ENCODE assay signal across 8 cellular contexts in genomic region chr1:156571261-156571958, GRCh38. TPM values are rescaled to one million over a fixed set of nuclear protein-coding genes. Genes with fewer than 3 reads are reported as not detected.
DNase-seq lines count a peak whose midpoint lies in the region; ATAC-seq and TF ChIP-seq lines count a peak whose summit lies in the region.

No MANE protein-coding gene starts in this region.

- TF ChIP-seq CTCF in RWPE1 (conservative IDR thresholded peaks at IDR 0.05; ENCODE audit: low read depth) (no peak), fibroblast of the aortic adventitia (IDR thresholded peaks at IDR 0.05; ENCODE audit: insufficient read depth, low read length) (no peak), stomach (IDR thresholded peaks at IDR 0.05) (no peak), GM13977 (IDR thresholded peaks at IDR 0.05; ENCODE audit: extremely low read depth, insufficient read depth, missing control alignments) (no peak), dorsolateral prefrontal cortex (IDR thresholded peaks at IDR 0.05 in 54 of 56, conservative IDR thresholded peaks at IDR 0.05 in 2 of 56; ENCODE audit: low read depth in 1 of 56, partially characterized antibody in 56 of 56) (no peak)

- H3K9me3 ChIP-seq in stomach, result no peaks in the 10 kb centered on the region

- TF ChIP-seq EP300 in stomach (IDR thresholded peaks at IDR 0.05), result no peak

- H3K27ac ChIP-seq in RWPE1 (peak overlapping the region; percentile 72), stomach (peak overlapping the region; percentile 58 to 84 (median 72)), dorsolateral prefrontal cortex (no peak overlapping the region)

- H3K27me3 ChIP-seq in stomach, result peaks cover 0 to 14% (median 0%) of the 10 kb centered on the region in 3 donors
- H3K27me3 ChIP-seq in dorsolateral prefrontal cortex, result peaks cover 0 to 3% (median 0%) of the 10 kb centered on the region in 45 donors

- no peak for TF ChIP-seq POLR2A in stomach (IDR thresholded peaks at IDR 0.05)

- H3K27me3 Mint-ChIP-seq in activated T-cell treated with anti-CD3 and anti-CD28 coated beads, Interleukin-2, amount 50 U/mL, for 72 hours (ENCODE audit: low read depth), result peaks cover 31% of the 10 kb centered on the region

- CTCF ChIA-PET in RWPE1 (lab: Yijun Ruan, JAX), result interaction anchor here (0.8 kb wide), 2 partner anchors 8 to 37 kb away, joined by 3 read pairs; partner anchors contain the start of gene TTC24

- in situ Hi-C loops in GM13977 (cut with MboI; ENCODE audit: low pct_unique_long_range_greater_than_20kb, low sequenced_read_pairs, unreplicated experiment), result no loop called here

- WGBS in stomach, 5 donors, result 5 to 11% (median 10%) methylated on average over 4 of the region's 4 CpGs

- H3K36me3 Mint-ChIP-seq in activated T-cell treated with anti-CD3 and anti-CD28 coated beads, Interleukin-2, amount 50 U/mL, for 72 hours (ENCODE audit: insufficient read depth in 2 of 2), result peaks cover 2 to 4% of the 10 kb centered on the region in 2 donors

- POLR2A ChIA-PET in RWPE1 (lab: Yijun Ruan, JAX; ENCODE audit: low non-redundant PET), result interaction anchor here (0.6 kb wide), 1 partner anchor 220 kb away, joined by 4 read pairs; no protein-coding TSS in a partner anchor

- peaks cover 27% of the 10 kb centered on the region for H3K4me1 Mint-ChIP-seq in activated T-cell treated with anti-CD3 and anti-CD28 coated beads, Interleukin-2, amount 50 U/mL, for 72 hours (ENCODE audit: low read depth)

- H3K36me3 ChIP-seq in stomach, result no peaks in the 10 kb centered on the region

- intact Hi-C loops in stomach (cut with DNase I; ENCODE audit: low total_unique reads) (no loop called here), dorsolateral prefrontal cortex (cut with DNase I) (no loop called here)

- peak; percentile 34 to 49 for ATAC-seq in activated T-cell treated with anti-CD3 and anti-CD28 coated beads, Interleukin-2, amount 50 U/mL, for 72 hours (replicated peaks in 1 of 2)

- H3K4me3 Mint-ChIP-seq in activated T-cell treated with anti-CD3 and anti-CD28 coated beads, Interleukin-2, amount 50 U/mL, for 72 hours, result peak overlapping the region; percentile 92 to 96

- H3K4me1 ChIP-seq in stomach, result peaks cover 11 to 29% (median 12%) of the 10 kb centered on the region in 4 donors

- H3K9me3 Mint-ChIP-seq in activated T-cell treated with anti-CD3 and anti-CD28 coated beads, Interleukin-2, amount 50 U/mL, for 72 hours, result no peaks in the 10 kb centered on the region

- H3K27ac Mint-ChIP-seq in activated T-cell treated with anti-CD3 and anti-CD28 coated beads, Interleukin-2, amount 50 U/mL, for 72 hours, result no peak overlapping the region

- DNase-seq in activated T-cell treated with anti-CD3 and anti-CD28 coated beads, Interleukin-2, amount 50 U/mL, for 72 hours, result no peak
- no peak for DNase-seq in activated T-cell treated with anti-CD3 and anti-CD28 coated beads, Interleukin-2, amount 50 U/mL, for 1 hour
- peak; percentile 61 for DNase-seq in RWPE1 (ENCODE audit: low spot score)
- peak; percentile 86 for DNase-seq in fibroblast of the aortic adventitia (ENCODE audit: low read depth)
- no peak for DNase-seq in stomach
- no peak for DNase-seq in germinal center (ENCODE audit: low spot score)
- no peak for DNase-seq in GM13977 (ENCODE audit: low spot score)
- DNase-seq in dorsolateral prefrontal cortex, result no peak

- peak overlapping the region; percentile 79 for H3K4me3 ChIP-seq in fibroblast of the aortic adventitia (ENCODE audit: low read depth, low read length)
- H3K4me3 ChIP-seq in stomach, result peak overlapping the region in 2 of 4 donors; percentile 49
- peak overlapping the region in 3 of 59 donors; percentile 45 to 60 (median 52) for H3K4me3 ChIP-seq in dorsolateral prefrontal cortex

RNA-seq across cellular contexts. Expression of gene IQGAP3, which starts 1.0 kb away (rescaled TPM):
- total RNA-seq in activated T-cell treated with anti-CD3 and anti-CD28 coated beads, Interleukin-2, amount 50 U/mL, for 72 hours, result 10 to 100 TPM; 13.6 to 22.5 TPM
- total RNA-seq in fibroblast of the aortic adventitia (ENCODE audit: low replicate concordance) (0.41 and 28.7 TPM in 2 replicates), stomach (10 to 100 TPM in 4 of 5 donors, 1 to 10 TPM in 1; 5.2 to 22.2 (median 14.0) TPM), dorsolateral prefrontal cortex (1 to 10 TPM in 89 of 120 experiments, under 1 TPM in 31; 0.20 to 4.4 (median 1.4) TPM)
- polyA plus RNA-seq in stomach, result 1 to 10 TPM; 1.2 to 4.7 (median 1.3) TPM

RNA-seq across cellular contexts. Expression of gene TTC24, which starts 8.1 kb away (rescaled TPM):
- total RNA-seq in activated T-cell treated with anti-CD3 and anti-CD28 coated beads, Interleukin-2, amount 50 U/mL, for 72 hours, result 10 to 100 TPM; 14.7 to 17.4 TPM
- total RNA-seq in fibroblast of the aortic adventitia (ENCODE audit: low replicate concordance) (not detected in 2 replicates), stomach (under 1 TPM in 1 of 5 donors, not detected in 4; 0.55 TPM), dorsolateral prefrontal cortex (1 to 10 TPM in 24 of 120 experiments, under 1 TPM in 50, not detected in 46; 0.25 to 2.5 (median 0.77) TPM)
- polyA plus RNA-seq in stomach, result not detected

RNA-seq across cellular contexts. Expression of gene NAXE, which starts 20.2 kb away (rescaled TPM):
- total RNA-seq in activated T-cell treated with anti-CD3 and anti-CD28 coated beads, Interleukin-2, amount 50 U/mL, for 72 hours, result 10 to 100 TPM; 48.3 to 57.3 TPM
- 22.7 and 64.2 TPM in 2 replicates for total RNA-seq in fibroblast of the aortic adventitia (ENCODE audit: low replicate concordance)
- total RNA-seq in stomach, result 10 to 100 TPM; 46.1 to 81.1 (median 52.7) TPM
- polyA plus RNA-seq in stomach, result 10 to 100 TPM; 68.1 to 84.9 (median 71.7) TPM
- 100 to 1,000 TPM in 16 of 120 experiments, 10 to 100 TPM in 104; 61.2 to 124 (median 88.4) TPM for total RNA-seq in dorsolateral prefrontal cortex

RNA-seq across cellular contexts. Expression of gene GPATCH4, which starts 29.9 kb away (rescaled TPM):
- 10 to 100 TPM; 25.6 to 31.6 TPM for total RNA-seq in activated T-cell treated with anti-CD3 and anti-CD28 coated beads, Interleukin-2, amount 50 U/mL, for 72 hours
- total RNA-seq in fibroblast of the aortic adventitia (ENCODE audit: low replicate concordance) (12.2 and 18.9 TPM in 2 replicates), stomach (10 to 100 TPM in 3 of 5 donors, 1 to 10 TPM in 2; 9.0 to 15.6 (median 12.9) TPM), dorsolateral prefrontal cortex (10 to 100 TPM; 15.8 to 40.9 (median 28.2) TPM)
- polyA plus RNA-seq in stomach, result 10 to 100 TPM; 11.2 to 24.1 (median 19.9) TPM

RNA-seq across cellular contexts. Expression of gene HAPLN2, which starts 47.8 kb away (rescaled TPM):
- total RNA-seq in activated T-cell treated with anti-CD3 and anti-CD28 coated beads, Interleukin-2, amount 50 U/mL, for 72 hours, result under 1 TPM; 0.22 to 1.00 TPM
- total RNA-seq in fibroblast of the aortic adventitia (ENCODE audit: low replicate concordance) (not detected in 2 replicates), stomach (not detected), dorsolateral prefrontal cortex (100 to 1,000 TPM in 85 of 120 experiments, 10 to 100 TPM in 35; 30.2 to 650 (median 143) TPM)
- under 1 TPM in 2 of 3 donors, not detected in 1; 0.33 to 0.37 TPM for polyA plus RNA-seq in stomach

Comparison
In these comparisons a context has a peak if more than half of its experiments do, and no peak if none do; other contexts are left out.
1. DNase-seq: peak in RWPE1 (single experiment) and fibroblast of the aortic adventitia (single experiment); none in activated T-cell treated with anti-CD3 and anti-CD28 coated beads, Interleukin-2, amount 50 U/mL, for 72 hours (0 of 2), activated T-cell treated with anti-CD3 and anti-CD28 coated beads, Interleukin-2, amount 50 U/mL, for 1 hour (single experiment), stomach (single experiment), germinal center (single experiment), GM13977 (single experiment) and dorsolateral prefrontal cortex (0 of 10).
2. H3K27ac ChIP-seq: peak in RWPE1 (single experiment) and stomach (5 of 5); none in dorsolateral prefrontal cortex (0 of 59).
3. RNA of gene TTC24, which starts 8.1 kb away (total RNA-seq): 14.7 to 17.4 TPM in activated T-cell treated with anti-CD3 and anti-CD28 coated beads, Interleukin-2, amount 50 U/mL, for 72 hours; 0.25 to 2.5 TPM in dorsolateral prefrontal cortex, not detected in fibroblast of the aortic adventitia and 0.55 TPM in stomach; every median in the first group is over 4 times any median in the second.